22 cellular contexts compared by ENCODE assay signal in the genomic region with DNA sequence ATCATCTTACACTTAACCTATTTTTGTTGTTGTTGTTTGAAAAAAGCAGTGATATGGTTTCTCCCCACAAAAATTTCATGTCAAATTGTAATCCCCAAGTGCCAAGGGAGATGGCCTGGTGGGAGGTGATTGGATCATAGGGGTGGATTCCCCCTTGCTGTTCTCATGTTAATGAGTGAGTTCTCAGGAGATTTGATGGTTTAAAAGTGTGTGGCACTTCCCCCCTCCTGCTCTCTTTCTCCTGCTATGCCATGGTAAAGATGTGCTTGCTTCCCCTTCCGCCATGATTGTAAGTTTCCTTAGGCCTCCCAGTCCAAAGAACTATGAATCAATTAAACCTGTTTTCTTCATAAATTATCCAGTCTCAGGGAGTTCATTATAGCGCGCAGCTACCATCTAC.
DNase-seq lines count a peak whose midpoint lies in the region; ATAC-seq and TF ChIP-seq lines count a peak whose summit lies in the region.
"Had no signal": no experiment of that assay in that cellular context is flagged by ENCODE, and none has a peak within 500 bp of the region (broad histone marks: within the 10 kb centered on the region; RNA-seq: fewer than 3 reads in every experiment).

No MANE protein-coding gene starts in this region.

- POLR2A ChIA-PET in PC-9 (lab: Charles Lee; ENCODE audit: unreplicated experiment): no interaction called here
- POLR2A ChIA-PET in activated CD4-positive, alpha-beta memory T cell treated with anti-CD3 and anti-CD28 coated beads, Interleukin-2, amount 10 ng/mL, durations not matched to agents 7 days and 5 days (lab: Charles Lee): no interaction called here

- H3K9me3 Mint-ChIP-seq in GM23338: no peaks in the 10 kb centered on the region
- H3K9me3 Mint-ChIP-seq in glutamatergic neuron (ENCODE audit: unreplicated experiment): no peaks in the 10 kb centered on the region
- H3K9me3 Mint-ChIP-seq in activated CD4-positive, alpha-beta memory T cell treated with anti-CD3 and anti-CD28 coated beads, Interleukin-2, amount 10 ng/mL, durations not matched to agents 7 days and 5 days: no peaks in the 10 kb centered on the region

- no CpG with 5 or more reads among the region's 3 CpGs for WGBS in iPS DF 6.9 (ENCODE audit: insufficient coverage, insufficient read length)

- BruUV-seq in PC-9 (replicated peaks; lab: Mats Ljungman, UMichigan): no TSS peak

- CTCF ChIA-PET in PC-9 (lab: Charles Lee): no interaction called here
- CTCF ChIA-PET in activated CD4-positive, alpha-beta memory T cell treated with anti-CD3 and anti-CD28 coated beads, Interleukin-2, amount 10 ng/mL, durations not matched to agents 7 days and 5 days (lab: Charles Lee): no interaction called here

- DNase-seq in GM23338 (ENCODE audit: low spot score) (peak; percentile 24), PC-9 (no peak), glutamatergic neuron (no peak), iPS DF 6.9 (ENCODE audit: low read depth, low spot score) (peak; percentile 22), germinal center (ENCODE audit: low spot score) (no peak), cerebellum (ENCODE audit: low spot score) (no peak)
- no peak for DNase-seq in activated CD4-positive, alpha-beta memory T cell treated with anti-CD3 and anti-CD28 coated beads, Interleukin-2, amount 10 ng/mL, durations not matched to agents 7 days and 5 days
- DNase-seq: Caco-2; CD4-positive, CD25-positive, alpha-beta regulatory T cell; CD8-positive, alpha-beta T cell; DMS 273 treated with DMSO at 0.1 percent for 48 hours; DMS79; EL; GDM1; HFFc6 had no signal

- H3K4me1 ChIP-seq in GM23338 (ENCODE audit: insufficient read depth): peaks cover 5% of the 10 kb centered on the region; the same call in 1 of the 2 replicates
- H3K4me1 ChIP-seq in PC-9 (replicated peaks; ENCODE audit: insufficient read depth): no peaks in the 10 kb centered on the region
- no peaks in the 10 kb centered on the region for H3K4me1 ChIP-seq in iPS DF 6.9 (ENCODE audit: control insufficient read depth, insufficient read depth, low read length)
- H3K4me1 ChIP-seq: BLaER1, Caco-2, HAP-1 had no signal

- H3K27ac ChIP-seq in GM23338 (ENCODE audit: low read depth) (no peak overlapping the region), PC-9 (no peak overlapping the region), iPS DF 6.9 (ENCODE audit: low read length) (no peak overlapping the region)
- H3K27ac ChIP-seq: 22Rv1, BLaER1, C4-2B had no signal

- H3K4me1 Mint-ChIP-seq in GM23338 (peaks cover 11% of the 10 kb centered on the region), glutamatergic neuron (ENCODE audit: low read depth, unreplicated experiment) (peaks cover 18% of the 10 kb centered on the region)
- no peaks in the 10 kb centered on the region for H3K4me1 Mint-ChIP-seq in activated CD4-positive, alpha-beta memory T cell treated with anti-CD3 and anti-CD28 coated beads, Interleukin-2, amount 10 ng/mL, durations not matched to agents 7 days and 5 days
- H3K4me1 Mint-ChIP-seq: B cell; CD4-positive, CD25-positive, alpha-beta regulatory T cell had no signal

- H3K36me3 ChIP-seq in GM23338 (ENCODE audit: insufficient read depth): no peaks in the 10 kb centered on the region
- no peaks in the 10 kb centered on the region for H3K36me3 ChIP-seq in PC-9 (ENCODE audit: low read depth)
- no peaks in the 10 kb centered on the region for H3K36me3 ChIP-seq in iPS DF 6.9 (ENCODE audit: control insufficient read depth, insufficient read depth, low read length)
- H3K36me3 ChIP-seq: BLaER1, HAP-1 had no signal

- intact Hi-C loops in PC-9 (cut with micrococcal nuclease; ENCODE audit: unreplicated experiment): no loop called here

- H3K9me3 ChIP-seq in PC-9 (ENCODE audit: insufficient read depth, low read depth) (no peaks in the 10 kb centered on the region), iPS DF 6.9 (ENCODE audit: control insufficient read depth, insufficient read depth, low read length) (no peaks in the 10 kb centered on the region)
- H3K9me3 ChIP-seq: BLaER1, Caco-2, HAP-1 had no signal

- TF ChIP-seq CTCF in GM23338 (conservative IDR thresholded peaks at IDR 0.05; ENCODE audit: low read depth in 2 of 2) (no peak), PC-9 (conservative IDR thresholded peaks at IDR 0.05) (no peak), glutamatergic neuron (IDR thresholded peaks at IDR 0.05; ENCODE audit: partially characterized antibody, unreplicated experiment) (no peak)

- H3K27me3 Mint-ChIP-seq in GM23338 (ENCODE audit: insufficient read depth, low read depth, poor library complexity): peaks cover 5% of the 10 kb centered on the region
- no peaks in the 10 kb centered on the region for H3K27me3 Mint-ChIP-seq in glutamatergic neuron (ENCODE audit: unreplicated experiment)
- H3K27me3 Mint-ChIP-seq in activated CD4-positive, alpha-beta memory T cell treated with anti-CD3 and anti-CD28 coated beads, Interleukin-2, amount 10 ng/mL, durations not matched to agents 7 days and 5 days: no peaks in the 10 kb centered on the region
- H3K27me3 Mint-ChIP-seq: B cell; CD4-positive, CD25-positive, alpha-beta regulatory T cell had no signal

- H3K4me3 ChIP-seq in GM23338 (no peak overlapping the region), PC-9 (no peak overlapping the region), iPS DF 6.9 (ENCODE audit: low read length) (no peak overlapping the region)
- H3K4me3 ChIP-seq: BLaER1, GM12878, HAP-1 had no signal

- H3K4me2 ChIP-seq in GM23338 (peak overlapping the region; percentile 21; the same call in 1 of the 2 replicates), PC-9 (no peak overlapping the region)
- H3K4me2 ChIP-seq: BLaER1 had no signal

- H4K20me1 ChIP-seq in GM23338 (replicated peaks; ENCODE audit: insufficient read depth): no peaks in the 10 kb centered on the region
- H4K20me1 ChIP-seq in PC-9 (ENCODE audit: insufficient read depth): peaks cover 3% of the 10 kb centered on the region; the same call in 1 of the 2 replicates
- H4K20me1 ChIP-seq: BLaER1 had no signal

- H3K4me3 Mint-ChIP-seq in GM23338 (no peak overlapping the region), glutamatergic neuron (ENCODE audit: unreplicated experiment) (peak overlapping the region; percentile 9)
- H3K4me3 Mint-ChIP-seq in activated CD4-positive, alpha-beta memory T cell treated with anti-CD3 and anti-CD28 coated beads, Interleukin-2, amount 10 ng/mL, durations not matched to agents 7 days and 5 days: no peak overlapping the region
- H3K4me3 Mint-ChIP-seq: B cell; CD4-positive, CD25-positive, alpha-beta regulatory T cell; CD8-positive, alpha-beta T cell; HFFc6 had no signal

- H3K79me2 ChIP-seq in GM23338 (replicated peaks; ENCODE audit: insufficient read depth) (no peaks in the 10 kb centered on the region), PC-9 (ENCODE audit: low read depth) (no peaks in the 10 kb centered on the region)

- no peaks in the 10 kb centered on the region for H3F3A ChIP-seq in GM23338 (replicated peaks; ENCODE audit: low read depth)
- no peaks in the 10 kb centered on the region for H3F3A ChIP-seq in PC-9 (ENCODE audit: insufficient read depth, low read depth)

- H3K27ac Mint-ChIP-seq in GM23338: peak overlapping the region; percentile 69
- H3K27ac Mint-ChIP-seq in glutamatergic neuron (ENCODE audit: unreplicated experiment): no peak overlapping the region
- H3K27ac Mint-ChIP-seq in activated CD4-positive, alpha-beta memory T cell treated with anti-CD3 and anti-CD28 coated beads, Interleukin-2, amount 10 ng/mL, durations not matched to agents 7 days and 5 days: no peak overlapping the region
- H3K27ac Mint-ChIP-seq: B cell; CD4-positive, CD25-positive, alpha-beta regulatory T cell; CD8-positive, alpha-beta T cell; HFFc6 had no signal

- no peaks in the 10 kb centered on the region; the same call in 1 of the 3 replicates for H3K36me3 Mint-ChIP-seq in GM23338 (ENCODE audit: low read depth)
- no peaks in the 10 kb centered on the region for H3K36me3 Mint-ChIP-seq in glutamatergic neuron (ENCODE audit: unreplicated experiment)
- no peaks in the 10 kb centered on the region for H3K36me3 Mint-ChIP-seq in activated CD4-positive, alpha-beta memory T cell treated with anti-CD3 and anti-CD28 coated beads, Interleukin-2, amount 10 ng/mL, durations not matched to agents 7 days and 5 days (ENCODE audit: low read depth)
- H3K36me3 Mint-ChIP-seq: CD4-positive, CD25-positive, alpha-beta regulatory T cell; CD8-positive, alpha-beta T cell had no signal

- H2AFZ ChIP-seq in GM23338 (no peak overlapping the region), PC-9 (0 out of 2 replicates have a peak overlapping the region, but pooled peaks have one; percentile 23)

- no peaks in the 10 kb centered on the region for H3K27me3 ChIP-seq in GM23338 (ENCODE audit: insufficient read depth)
- no peaks in the 10 kb centered on the region for H3K27me3 ChIP-seq in PC-9 (ENCODE audit: insufficient read depth, low read depth)
- no peaks in the 10 kb centered on the region for H3K27me3 ChIP-seq in iPS DF 6.9 (ENCODE audit: control insufficient read depth, insufficient read depth, low read length)
- H3K27me3 ChIP-seq: BLaER1 had no signal

- ATAC-seq in GM23338 (no peak; the same call in 1 of the 3 replicates), GM21360 (IDR thresholded peaks at IDR 0.05; ENCODE audit: unreplicated experiment) (no peak)
- ATAC-seq: CD8-positive, alpha-beta T cell; GM12878 had no signal

- H3K9me2 ChIP-seq in GM23338 (ENCODE audit: insufficient read depth): 0 out of 2 replicates have a peak, but pooled peaks cover 9% of the 10 kb centered on the region
- H3K9me2 ChIP-seq in PC-9 (ENCODE audit: insufficient read depth): no peaks in the 10 kb centered on the region

TF ChIP-seq in GM23338, 12 proteins besides CTCF, POLR2A, EP300 and RAD21:
- TF ChIP-seq EZH2phosphoT487 (IDR thresholded peaks at IDR 0.05; ENCODE audit: unreplicated experiment) (no peak), NANOG (IDR thresholded peaks at IDR 0.05; ENCODE audit: borderline replicate concordance) (no peak), ZNF114 (CRISPR knock-in tag; IDR thresholded peaks at IDR 0.05) (no peak)

Comparison
In these comparisons a context has a peak if more than half of its experiments do, and no peak if none do; other contexts are left out.
1. DNase-seq: peak in GM23338 (single experiment) and iPS DF 6.9 (single experiment); none in PC-9 (0 of 2), glutamatergic neuron (single experiment), germinal center (single experiment), activated CD4-positive, alpha-beta memory T cell treated with anti-CD3 and anti-CD28 coated beads, Interleukin-2, amount 10 ng/mL, durations not matched to agents 7 days and 5 days (single experiment) and cerebellum (single experiment).